19 cellular contexts compared by ENCODE assay signal in the genomic region with DNA sequence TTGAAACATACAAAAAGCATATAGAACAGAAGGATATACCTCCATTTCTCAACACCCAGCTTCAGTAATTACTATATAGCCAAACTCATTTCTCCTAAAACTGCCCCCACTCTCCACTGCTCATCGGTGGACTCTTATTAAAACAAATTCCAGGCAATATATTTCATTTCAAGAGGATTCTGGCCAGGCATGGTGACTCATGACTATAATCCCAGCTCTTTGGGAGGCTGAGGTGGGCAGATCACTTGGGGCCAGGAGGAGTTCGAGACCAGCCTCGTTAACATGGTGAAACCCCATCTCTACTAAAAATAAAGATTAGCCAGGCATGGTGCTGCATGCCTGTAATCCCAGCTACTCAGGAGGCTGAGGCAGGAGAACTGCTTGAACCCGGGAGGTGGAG.
"Had no signal": no experiment of that assay in that cellular context is flagged by ENCODE, and none has a peak within 500 bp of the region (broad histone marks: within the 10 kb centered on the region; RNA-seq: fewer than 3 reads in every experiment).

No MANE protein-coding gene starts in this region.

- H3K27ac ChIP-seq: body of pancreas, left ventricle myocardium inferior, ovary, prostate gland, thyroid gland had no signal

- H3K27me3 ChIP-seq: body of pancreas, ovary, thyroid gland had no signal

- ATAC-seq: body of pancreas, natural killer cell had no signal

- H3K9me3 ChIP-seq: body of pancreas, left ventricle myocardium inferior, ovary, prostate gland, thyroid gland had no signal

- DNase-seq: activated CD4-positive, alpha-beta T cell treated with anti-CD3 and anti-CD28 coated beads, Interleukin-2, amount 50 U/mL, for 48 hours; activated naive CD4-positive, alpha-beta T cell treated with Interleukin-2 at 50 U/mL for 16 hours; activated naive CD8-positive, alpha-beta T cell treated with anti-CD3 and anti-CD28 coated beads for 36 hours; activated T-cell treated with anti-CD3 and anti-CD28 coated beads, Interleukin-2, amount 50 U/mL, for 48 hours; anterior cingulate cortex; body of pancreas; dermis blood vessel endothelial cell; effector CD8-positive, alpha-beta T cell; erythroblast; hippocampal formation; left ventricle myocardium inferior; natural killer cell; ovary; stimulated activated CD4-positive, alpha-beta T cell treated with anti-CD3 and anti-CD28 coated beads, Interleukin-12 subunit alpha, Interleukin-12 subunit beta, amount 100 ng/mL, for 4 hours; substantia nigra; T-helper 9 cell; thyroid gland had no signal

- H3K36me3 Mint-ChIP-seq: natural killer cell had no signal

- H3K27ac Mint-ChIP-seq: activated naive CD8-positive, alpha-beta T cell treated with anti-CD3 and anti-CD28 coated beads for 36 hours; natural killer cell; stimulated activated naive CD8-positive, alpha-beta T cell treated with anti-CD3 and anti-CD28 coated beads, Interleukin-15, Interleukin-2, amounts not matched to agents 100 ng/mL and 50 ng/mL, for 24 hours had no signal

- H3K4me1 ChIP-seq: body of pancreas, left ventricle myocardium inferior, prostate gland, thyroid gland had no signal

- H3K9me3 Mint-ChIP-seq: activated naive CD8-positive, alpha-beta T cell treated with anti-CD3 and anti-CD28 coated beads for 36 hours; natural killer cell; stimulated activated naive CD8-positive, alpha-beta T cell treated with anti-CD3 and anti-CD28 coated beads, Interleukin-15, Interleukin-2, amounts not matched to agents 100 ng/mL and 50 ng/mL, for 24 hours had no signal

- H3K4me3 ChIP-seq: body of pancreas, left ventricle myocardium inferior, ovary, prostate gland, thyroid gland had no signal

- H3K4me1 Mint-ChIP-seq: activated naive CD8-positive, alpha-beta T cell treated with anti-CD3 and anti-CD28 coated beads for 36 hours; natural killer cell had no signal

- H3K4me3 Mint-ChIP-seq: activated naive CD8-positive, alpha-beta T cell treated with anti-CD3 and anti-CD28 coated beads for 36 hours; natural killer cell; stimulated activated naive CD8-positive, alpha-beta T cell treated with anti-CD3 and anti-CD28 coated beads, Interleukin-15, Interleukin-2, amounts not matched to agents 100 ng/mL and 50 ng/mL, for 24 hours had no signal

- H3K27me3 Mint-ChIP-seq: activated naive CD8-positive, alpha-beta T cell treated with anti-CD3 and anti-CD28 coated beads for 36 hours; stimulated activated naive CD8-positive, alpha-beta T cell treated with anti-CD3 and anti-CD28 coated beads, Interleukin-15, Interleukin-2, amounts not matched to agents 100 ng/mL and 50 ng/mL, for 24 hours had no signal

- H3K36me3 ChIP-seq: ovary, prostate gland had no signal
